24 cellular contexts compared by ENCODE assay signal in the genomic region with DNA sequence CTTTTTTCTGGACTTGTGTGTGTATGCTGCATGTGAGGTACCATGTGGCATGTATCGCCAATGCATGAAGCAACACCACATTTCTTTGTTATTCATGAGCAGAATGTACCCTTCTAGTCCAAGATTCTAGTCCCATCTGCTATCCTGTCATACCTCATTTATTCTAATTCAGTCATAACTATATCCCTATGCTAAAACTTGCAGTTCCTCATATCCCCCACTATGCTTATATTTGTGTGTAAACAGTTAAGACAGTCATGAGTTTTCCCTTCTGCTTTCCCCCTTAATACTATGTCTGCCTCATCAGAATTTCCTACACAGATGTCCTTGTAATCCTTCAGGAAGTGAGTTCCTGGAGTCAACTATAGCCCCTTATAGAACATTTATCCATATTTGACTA. TPM values are rescaled to one million over a fixed set of nuclear protein-coding genes. Genes with fewer than 3 reads are reported as not detected.
DNase-seq lines count a peak whose midpoint lies in the region; ATAC-seq, FAIRE-seq and TF ChIP-seq lines count a peak whose summit lies in the region.
"Had no signal": no experiment of that assay in that cellular context is flagged by ENCODE, and none has a peak within 500 bp of the region (broad histone marks: within the 10 kb centered on the region; RNA-seq: fewer than 3 reads in every experiment).

No MANE protein-coding gene starts in this region.

- no peak overlapping the region for H3K4me3 Mint-ChIP-seq in neural crest cell
- H3K4me3 Mint-ChIP-seq: CD4-positive, alpha-beta T cell had no signal

- TF ChIP-seq CTCF in A549 (IDR thresholded peaks at IDR 0.05), result no peak
- peak; percentile 10 for TF ChIP-seq CTCF in neural crest cell (conservative IDR thresholded peaks at IDR 0.05)

- no peak for TF ChIP-seq RAD21 in A549 (conservative IDR thresholded peaks at IDR 0.05 in 1 of 2, IDR thresholded peaks at IDR 0.05 in 1 of 2)

- H3K4me1 Mint-ChIP-seq in neural crest cell, result no peaks in the 10 kb centered on the region

- no peak for TF ChIP-seq EP300 in A549 (IDR thresholded peaks at IDR 0.05)

- H3K36me3 Mint-ChIP-seq in neural crest cell (ENCODE audit: low read depth), result peaks cover 43% of the 10 kb centered on the region
- H3K36me3 Mint-ChIP-seq in activated naive CD4-positive, alpha-beta T cell treated with anti-CD3 and anti-CD28 coated beads, Interleukin-2, amount 50 U/mL, for 72 hours, result peaks cover 0 to 8% of the 10 kb centered on the region in 2 donors

- H3K9me3 ChIP-seq in A549, result no peaks in the 10 kb centered on the region
- H3K9me3 ChIP-seq: Caco-2 had no signal

- H3K4me3 ChIP-seq in A549, result no peak overlapping the region
- H3K4me3 ChIP-seq: GM23248, K562 had no signal

- H3K27me3 Mint-ChIP-seq in neural crest cell (ENCODE audit: low read depth), result no peaks in the 10 kb centered on the region
- H3K27me3 Mint-ChIP-seq: CD4-positive, alpha-beta T cell had no signal

- no peak overlapping the region for H3K27ac Mint-ChIP-seq in neural crest cell (ENCODE audit: unreplicated experiment)
- H3K27ac Mint-ChIP-seq in activated naive CD4-positive, alpha-beta T cell treated with anti-CD3 and anti-CD28 coated beads, Interleukin-2, amount 50 U/mL, for 72 hours, result no peak overlapping the region
- H3K27ac Mint-ChIP-seq: CD4-positive, alpha-beta T cell had no signal

- peaks cover 2% of the 10 kb centered on the region for H3K9me3 Mint-ChIP-seq in neural crest cell
- H3K9me3 Mint-ChIP-seq in activated naive CD4-positive, alpha-beta T cell treated with anti-CD3 and anti-CD28 coated beads, Interleukin-2, amount 50 U/mL, for 72 hours, result no peaks in the 10 kb centered on the region
- H3K9me3 Mint-ChIP-seq: CD4-positive, alpha-beta T cell had no signal

- no peak for FAIRE-seq in A549 (lab: Jason Lieb, UNC)
- FAIRE-seq: A204.1, D721Med, G401.6, GM12891, H54, HTR-8/SVneo, K562 had no signal

- ATAC-seq in A549, result peak; percentile 56 to 65; a peak in 3 of 6 replicates
- ATAC-seq in activated naive CD4-positive, alpha-beta T cell treated with anti-CD3 and anti-CD28 coated beads, Interleukin-2, amount 50 U/mL, for 72 hours, result no peak
- ATAC-seq: K562 had no signal

- H3K4me2 ChIP-seq in A549, result no peak overlapping the region

- no peak for DNase-seq in A549 (ENCODE audit: low read depth in 1 of 2, low spot score in 1 of 2)
- peak; percentile 7 for DNase-seq in ELR (ENCODE audit: low read depth)
- DNase-seq in RKO (ENCODE audit: low spot score), result peak; percentile 5
- no peak for DNase-seq in neural crest cell (ENCODE audit: low read depth, low spot score)
- no peak for DNase-seq in activated naive CD4-positive, alpha-beta T cell treated with anti-CD3 and anti-CD28 coated beads, Interleukin-2, amount 50 U/mL, for 72 hours (ENCODE audit: low spot score in 2 of 2)
- DNase-seq in NCI-H1105 (lab: John Stamatoyannopoulos, UW), result no peak
- DNase-seq in DMS 273 (lab: John Stamatoyannopoulos, UW; ENCODE audit: unreplicated experiment), result no peak
- DNase-seq: AML-193; Caco-2; CD4-positive, alpha-beta T cell; DMS153; DND-41; EL; GM23248; HCEC 1CT; IMR-90 had no signal

- no peaks in the 10 kb centered on the region for H3K4me1 ChIP-seq in A549
- H3K4me1 ChIP-seq: Caco-2 had no signal

- H3K27ac ChIP-seq in A549, result no peak overlapping the region
- H3K27ac ChIP-seq: C4-2B, GM23248 had no signal

- CTCF ChIA-PET in A549 (lab: Yijun Ruan, JAX), result no interaction called here

- POLR2A ChIA-PET in A549 (lab: Yijun Ruan, JAX), result no interaction called here

- TF ChIP-seq POLR2A in A549 (IDR thresholded peaks at IDR 0.05; ENCODE audit: low read length), result no peak

- WGBS in A549 (ENCODE audit: missing lambda C conversion rate), result 89% methylated on average over 1 of the region's 1 CpG

TF ChIP-seq in A549, 52 proteins besides CTCF, POLR2A, EP300 and RAD21:
- no peak for TF ChIP-seq KDM5A (IDR thresholded peaks at IDR 0.05)
- no peak for TF ChIP-seq BHLHE40 (IDR thresholded peaks at IDR 0.05; ENCODE audit: low read depth, low read length)
- TF ChIP-seq ZFP36 (IDR thresholded peaks at IDR 0.05; ENCODE audit: borderline replicate concordance, partially characterized antibody), result no peak
- TF ChIP-seq, protein P1, sequence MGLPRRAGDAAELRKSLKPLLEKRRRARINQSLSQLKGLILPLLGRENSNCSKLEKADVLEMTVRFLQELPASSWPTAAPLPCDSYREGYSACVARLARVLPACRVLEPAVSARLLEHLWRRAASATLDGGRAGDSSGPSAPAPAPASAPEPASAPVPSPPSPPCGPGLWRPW (IDR thresholded peaks at IDR 0.05), result no peak
- TF ChIP-seq HOXB5 (CRISPR knock-in tag; IDR thresholded peaks at IDR 0.05), result no peak
- TF ChIP-seq SMC3 (IDR thresholded peaks at IDR 0.05), result no peak
- TF ChIP-seq TFCP2L1 (CRISPR knock-in tag; IDR thresholded peaks at IDR 0.05), result no peak
- TF ChIP-seq, protein P2, sequence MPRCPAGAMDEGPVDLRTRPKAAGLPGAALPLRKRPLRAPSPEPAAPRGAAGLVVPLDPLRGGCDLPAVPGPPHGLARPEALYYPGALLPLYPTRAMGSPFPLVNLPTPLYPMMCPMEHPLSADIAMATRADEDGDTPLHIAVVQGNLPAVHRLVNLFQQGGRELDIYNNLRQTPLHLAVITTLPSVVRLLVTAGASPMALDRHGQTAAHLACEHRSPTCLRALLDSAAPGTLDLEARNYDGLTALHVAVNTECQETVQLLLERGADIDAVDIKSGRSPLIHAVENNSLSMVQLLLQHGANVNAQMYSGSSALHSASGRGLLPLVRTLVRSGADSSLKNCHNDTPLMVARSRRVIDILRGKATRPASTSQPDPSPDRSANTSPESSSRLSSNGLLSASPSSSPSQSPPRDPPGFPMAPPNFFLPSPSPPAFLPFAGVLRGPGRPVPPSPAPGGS (IDR thresholded peaks at IDR 0.05), result no peak
- TF ChIP-seq HOXB13 (CRISPR knock-in tag; IDR thresholded peaks at IDR 0.05; ENCODE audit: low read depth), result no peak
- TF ChIP-seq MAZ (IDR thresholded peaks at IDR 0.05; ENCODE audit: borderline replicate concordance, low read depth, low read length), result no peak
- TF ChIP-seq RFX5 (IDR thresholded peaks at IDR 0.05), result no peak

RNA-seq across cellular contexts. Expression of gene OCRL, which starts 19.7 kb away (rescaled TPM):
- polyA plus RNA-seq in A549 (2011; rRNA removed) (49.0 and 51.4 TPM in 2 replicates), A549 (2017; fragmentation: RNase III; extraction: RNeasy Plus Mini Kit Qiagen cat#74134 plus additional on column Dnase treatment) (22.4 to 23.9 TPM (median 22.4 TPM) in 3 replicates)
- polyA plus RNA-seq in A549 (2012; cell fraction: cytosol; rRNA removed), result 11.0 and 14.6 TPM in 2 replicates
- 15.2 and 22.5 TPM in 2 replicates for polyA plus RNA-seq in A549 (2012; cell fraction: nucleus; rRNA removed)
- 21.2 and 21.5 TPM in 2 replicates for polyA minus RNA-seq in A549 (2011; rRNA and poly(A)+ RNA removed)
- total RNA-seq in neural crest cell, result 41.6 and 43.1 TPM in 2 replicates
- total RNA-seq in activated naive CD4-positive, alpha-beta T cell treated with anti-CD3 and anti-CD28 coated beads, Interleukin-2, amount 50 U/mL, for 72 hours, result 1 to 10 TPM in 1 of 2 donors, under 1 TPM in 1; 0.96 to 3.1 TPM

RNA-seq across cellular contexts. Expression of gene SMARCA1, which starts 36.5 kb away (rescaled TPM):
- 63.7 and 77.2 TPM in 2 replicates for polyA plus RNA-seq in A549 (2011; rRNA removed)
- 11.5 and 12.0 TPM in 2 replicates for polyA plus RNA-seq in A549 (2012; cell fraction: cytosol; rRNA removed)
- 8.3 and 12.3 TPM in 2 replicates for polyA plus RNA-seq in A549 (2012; cell fraction: nucleus; rRNA removed)
- 56.5 to 72.4 TPM (median 71.8 TPM) in 3 replicates for polyA plus RNA-seq in A549 (2017; fragmentation: RNase III; extraction: RNeasy Plus Mini Kit Qiagen cat#74134 plus additional on column Dnase treatment)
- 15.3 and 15.6 TPM in 2 replicates for polyA minus RNA-seq in A549 (2011; rRNA and poly(A)+ RNA removed)
- total RNA-seq in neural crest cell, result 122 and 123 TPM in 2 replicates
- under 1 TPM; 0.20 to 0.56 TPM for total RNA-seq in activated naive CD4-positive, alpha-beta T cell treated with anti-CD3 and anti-CD28 coated beads, Interleukin-2, amount 50 U/mL, for 72 hours

Comparison
In these comparisons a context has a peak if more than half of its experiments do, and no peak if none do; other contexts are left out.
1. ATAC-seq: peak in A549 (2 of 2); none in activated naive CD4-positive, alpha-beta T cell treated with anti-CD3 and anti-CD28 coated beads, Interleukin-2, amount 50 U/mL, for 72 hours (0 of 2).
2. DNase-seq: peak in ELR (single experiment) and RKO (single experiment); none in A549 (0 of 2), neural crest cell (single experiment), activated naive CD4-positive, alpha-beta T cell treated with anti-CD3 and anti-CD28 coated beads, Interleukin-2, amount 50 U/mL, for 72 hours (0 of 2), NCI-H1105 (single experiment) and DMS 273 (single experiment).
3. RNA of gene OCRL, which starts 19.7 kb away (total RNA-seq): 41.6 to 43.1 TPM in neural crest cell; 0.96 to 3.1 TPM in activated naive CD4-positive, alpha-beta T cell treated with anti-CD3 and anti-CD28 coated beads, Interleukin-2, amount 50 U/mL, for 72 hours; every median in the first group is over 10 times any median in the second.
4. RNA of gene SMARCA1, which starts 36.5 kb away (total RNA-seq): 122 to 123 TPM in neural crest cell; 0.20 to 0.56 TPM in activated naive CD4-positive, alpha-beta T cell treated with anti-CD3 and anti-CD28 coated beads, Interleukin-2, amount 50 U/mL, for 72 hours; every median in the first group is over 10 times any median in the second.